Comparison of ENCODE assay signal across 25 cellular contexts in genomic region chr16:80407265-80407987, GRCh38.
"Had no signal": no experiment of that assay in that cellular context is flagged by ENCODE, and none has a peak within 500 bp of the region (broad histone marks: within the 10 kb centered on the region; RNA-seq: fewer than 3 reads in every experiment).

No MANE protein-coding gene starts in this region.

- H3K4me2 ChIP-seq: smooth muscle cell had no signal

- H3K4me1 Mint-ChIP-seq: mesothelial cell of epicardium; stimulated activated effector memory CD8-positive, alpha-beta T cell treated with anti-CD3 and anti-CD28 coated beads, Interleukin-12 subunit alpha, Interleukin-12 subunit beta, amount 100 ng/mL, for 72 hours had no signal

- H3K9me3 Mint-ChIP-seq: activated CD8-positive, alpha-beta T cell treated with anti-CD3 and anti-CD28 coated beads for 36 hours; activated naive CD4-positive, alpha-beta T cell treated with anti-CD3 and anti-CD28 coated beads, Interleukin-2, amount 50 U/mL, for 72 hours; mesothelial cell of epicardium; stimulated activated effector memory CD8-positive, alpha-beta T cell treated with anti-CD3 and anti-CD28 coated beads, Interleukin-12 subunit alpha, Interleukin-12 subunit beta, amount 100 ng/mL, for 72 hours; type B pancreatic cell had no signal

- H3K36me3 Mint-ChIP-seq: activated naive CD4-positive, alpha-beta T cell treated with anti-CD3 and anti-CD28 coated beads, Interleukin-2, amount 50 U/mL, for 72 hours; mesothelial cell of epicardium; stimulated activated effector memory CD8-positive, alpha-beta T cell treated with anti-CD3 and anti-CD28 coated beads, Interleukin-12 subunit alpha, Interleukin-12 subunit beta, amount 100 ng/mL, for 72 hours; type B pancreatic cell had no signal

- H3K9me3 ChIP-seq: adrenal gland, breast epithelium, gastrocnemius medialis, heart left ventricle, prostate gland, stomach, testis had no signal

- H3K27ac ChIP-seq: adrenal gland, breast epithelium, gastrocnemius medialis, heart left ventricle, prostate gland, stomach, testis had no signal

- H3K27me3 ChIP-seq: adrenal gland, breast epithelium, gastrocnemius medialis, stomach, testis had no signal

- DNase-seq: activated CD4-positive, alpha-beta T cell treated with anti-CD3 and anti-CD28 coated beads for 48 hours; activated CD4-positive, CD25-positive, alpha-beta regulatory T cell; activated CD8-positive, alpha-beta T cell treated with anti-CD3 and anti-CD28 coated beads for 36 hours; activated T-cell treated with anti-CD3 and anti-CD28 coated beads, Interleukin-2, amount 50 U/mL, for 1 hour; adrenal gland; cortex of kidney; erythroblast; gastrocnemius medialis; heart left ventricle; left cardiac atrium; stimulated activated CD4-positive, alpha-beta T cell treated with anti-CD3 and anti-CD28 coated beads, Interleukin-4, amount 100 ng/mL, for 24 hours; stomach; T-helper 1 cell; T-helper 9 cell; testis had no signal

- H3K4me3 ChIP-seq: adrenal gland, breast epithelium, gastrocnemius medialis, heart left ventricle, lung, prostate gland, smooth muscle cell, stomach, testis had no signal

- H3K4me1 ChIP-seq: adrenal gland, breast epithelium, gastrocnemius medialis, heart left ventricle, prostate gland, stomach, testis had no signal

- H3K36me3 ChIP-seq: adrenal gland, breast epithelium, gastrocnemius medialis, heart left ventricle, prostate gland, stomach had no signal

- H3K4me3 Mint-ChIP-seq: activated CD8-positive, alpha-beta T cell treated with anti-CD3 and anti-CD28 coated beads for 36 hours; mesothelial cell of epicardium; stimulated activated effector memory CD8-positive, alpha-beta T cell treated with anti-CD3 and anti-CD28 coated beads, Interleukin-12 subunit alpha, Interleukin-12 subunit beta, amount 100 ng/mL, for 72 hours; type B pancreatic cell had no signal

- H3K27ac Mint-ChIP-seq: activated CD8-positive, alpha-beta T cell treated with anti-CD3 and anti-CD28 coated beads for 36 hours; activated naive CD4-positive, alpha-beta T cell treated with anti-CD3 and anti-CD28 coated beads, Interleukin-2, amount 50 U/mL, for 72 hours; mesothelial cell of epicardium; stimulated activated effector memory CD8-positive, alpha-beta T cell treated with anti-CD3 and anti-CD28 coated beads, Interleukin-12 subunit alpha, Interleukin-12 subunit beta, amount 100 ng/mL, for 72 hours; type B pancreatic cell had no signal

- FAIRE-seq: astrocyte, endometrium had no signal
